In the genomic region with DNA sequence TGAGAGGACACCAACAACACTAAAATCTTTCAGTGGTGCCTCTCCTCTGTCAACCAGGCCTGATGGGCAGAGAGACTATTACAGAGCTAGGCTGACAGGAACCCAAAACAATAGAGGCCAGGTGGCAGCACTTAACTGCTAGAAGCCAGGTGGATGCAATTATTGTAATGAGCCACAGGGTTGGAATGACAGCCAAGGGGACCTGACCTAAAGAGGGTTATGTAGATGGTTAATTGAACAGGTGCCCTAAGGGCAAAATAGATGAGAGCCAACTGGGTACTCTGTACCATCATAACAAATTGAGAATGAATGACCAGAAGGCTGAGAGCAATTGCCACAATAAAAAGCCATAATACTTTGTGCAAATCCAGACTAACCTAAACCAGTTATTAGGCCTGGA, we compare ENCODE assay signal across 1 cellular context.
TF ChIP-seq lines count a peak whose summit lies in the region.

No MANE protein-coding gene starts in this region.

TF ChIP-seq in HepG2, 621 proteins besides CTCF, POLR2A, EP300 and RAD21 (continued from another document):
- no peak for TF ChIP-seq ZNF142 (CRISPR knock-in tag; IDR thresholded peaks at IDR 0.05)
- TF ChIP-seq STAG1 (CRISPR knock-in tag; IDR thresholded peaks at IDR 0.05) = peak; percentile 57
TF ChIP-seq in HepG2: peak in this region for 1.
